ENCODE assay signal across 8 cellular contexts in genomic region chr2:64522843-64523428, GRCh38. TPM values are rescaled to one million over a fixed set of nuclear protein-coding genes. Genes with fewer than 3 reads are reported as not detected.
A peak's percentile ranks its signal among the peaks of the same experiment; 100 is the strongest.
DNase-seq lines count a peak whose midpoint lies in the region; ATAC-seq and TF ChIP-seq lines count a peak whose summit lies in the region.

No MANE protein-coding gene starts in this region.

- 1% methylated on average over 16 of the region's 16 CpGs for WGBS in thymus

- H3K9me3 ChIP-seq in osteoblast (ENCODE audit: low read depth, low read length) (no peaks in the 10 kb centered on the region), thymus (ENCODE audit: control insufficient read depth) (no peaks in the 10 kb centered on the region)

- H3K27me3 ChIP-seq in foreskin keratinocyte (no peaks in the 10 kb centered on the region), osteoblast (ENCODE audit: insufficient read depth, low read length) (peaks cover 18% of the 10 kb centered on the region), thymus (ENCODE audit: control insufficient read depth, insufficient read depth) (no peaks in the 10 kb centered on the region)

- TF ChIP-seq CTCF in foreskin keratinocyte (conservative IDR thresholded peaks at IDR 0.05) (peak; percentile 96), osteoblast (IDR thresholded peaks at IDR 0.05; ENCODE audit: extremely low read depth, low read depth, low read length) (peak; percentile 90)

- DNase-seq in DMS53 (lab: John Stamatoyannopoulos, UW), result peak; percentile 94
- peak; percentile 72 for DNase-seq in M059J (ENCODE audit: low read depth)
- DNase-seq in SHP77 treated with DMSO at 0.1 percent for 48 hours (lab: John Stamatoyannopoulos, UW), result peak; percentile 65
- DNase-seq in activated gamma-delta T cell treated with anti-CD3 and anti-CD28 coated beads, Interleukin-2, amount 50 U/mL, for 16 hours (ENCODE audit: low read depth), result peak; percentile 53
- peak in 1 of 2 donors; percentile 81 for DNase-seq in foreskin keratinocyte
- peak; percentile 90 for DNase-seq in osteoblast (ENCODE audit: insufficient read length, low spot score, missing footprints)

- H3K4me3 ChIP-seq in osteoblast (ENCODE audit: insufficient read depth, low read length) (peak overlapping the region; percentile 89), thymus (ENCODE audit: low read length) (peak overlapping the region; percentile 83)

- peaks cover 10% of the 10 kb centered on the region for H4K20me1 ChIP-seq in osteoblast (ENCODE audit: insufficient read depth, low read length)

- peaks cover 40% of the 10 kb centered on the region for H3K79me2 ChIP-seq in osteoblast (ENCODE audit: insufficient read depth, low read length)

- H3K4me2 ChIP-seq in osteoblast (ENCODE audit: insufficient read depth, low read length), result peak overlapping the region; percentile 84

- peak overlapping the region; percentile 76 for H2AFZ ChIP-seq in osteoblast (ENCODE audit: low read length)

- no peak overlapping the region for H3K27ac ChIP-seq in foreskin keratinocyte
- peak overlapping the region; percentile 71 for H3K27ac ChIP-seq in osteoblast (ENCODE audit: low read depth, low read length)
- no peak overlapping the region for H3K27ac ChIP-seq in thymus (ENCODE audit: low read depth)

- no peak for ATAC-seq in foreskin keratinocyte
- ATAC-seq in GM21723 (IDR thresholded peaks at IDR 0.05; ENCODE audit: unreplicated experiment), result no peak

- no peaks in the 10 kb centered on the region for H3K36me3 ChIP-seq in osteoblast (ENCODE audit: insufficient read depth, low read length)
- H3K36me3 ChIP-seq in thymus (ENCODE audit: control insufficient read depth, insufficient read depth), result no peaks in the 10 kb centered on the region

- peaks cover 5% of the 10 kb centered on the region for H3K4me1 ChIP-seq in foreskin keratinocyte
- H3K4me1 ChIP-seq in osteoblast (ENCODE audit: insufficient read depth, low read length), result no peaks in the 10 kb centered on the region
- no peaks in the 10 kb centered on the region for H3K4me1 ChIP-seq in thymus (ENCODE audit: control insufficient read depth, insufficient read depth, low read length)

RNA-seq across cellular contexts. Expression of gene AFTPH, which starts 1.2 kb away (rescaled TPM):
- 18.4 and 19.0 TPM in 2 replicates for total RNA-seq in M059J (2014; rRNA removed; shearing (Covaris generic))
- total RNA-seq in foreskin keratinocyte (29.2 and 31.1 TPM in 2 replicates), osteoblast (32.7 and 38.7 TPM in 2 replicates)
- polyA plus RNA-seq in foreskin keratinocyte (15.9 and 18.2 TPM in 2 replicates), thymus (76.0 TPM)
